18 cellular contexts compared by ENCODE assay signal in genomic region chr4:54929459-54929858, GRCh38.
A peak's percentile ranks its signal among the peaks of the same experiment; 100 is the strongest.
DNase-seq lines count a peak whose midpoint lies in the region; ATAC-seq and TF ChIP-seq lines count a peak whose summit lies in the region.
"Had no signal": no experiment of that assay in that cellular context is flagged by ENCODE, and none has a peak within 500 bp of the region (broad histone marks: within the 10 kb centered on the region; RNA-seq: fewer than 3 reads in every experiment).

No MANE protein-coding gene starts in this region.

- DNase-seq in DMS 273 treated with DMSO at 0.1 percent for 48 hours (lab: John Stamatoyannopoulos, UW) (peak; percentile 2), NCI-H2107 treated with DMSO at 0.1 percent for 48 hours (lab: John Stamatoyannopoulos, UW; ENCODE audit: unreplicated experiment) (peak; percentile 39), dermis blood vessel endothelial cell (peak; percentile 50), mammary epithelial cell (no peak)
- DNase-seq in naive thymus-derived CD4-positive, alpha-beta T cell = no peak
- DNase-seq: activated B cell treated with CpG ODN at 0.5 μM for 24 hours; activated CD8-positive, alpha-beta memory T cell treated with anti-CD3 and anti-CD28 coated beads, Interleukin-2, amount 50 U/mL, for 4 hours; activated naive CD8-positive, alpha-beta T cell treated with anti-CD3 and anti-CD28 coated beads for 36 hours; colonic mucosa; GDM1; HCEC 1CT; MM.1S; stimulated activated CD4-positive, alpha-beta T cell treated with anti-CD3 and anti-CD28 coated beads, Interleukin-4, amount 100 ng/mL, for 4 hours; stimulated activated naive CD4-positive, alpha-beta T cell had no signal

- no peaks in the 10 kb centered on the region for H3K4me1 ChIP-seq in naive thymus-derived CD4-positive, alpha-beta T cell (ENCODE audit: control insufficient read depth in 2 of 2, insufficient read depth in 2 of 2, low read length in 2 of 2)
- peaks cover 5% of the 10 kb centered on the region for H3K4me1 ChIP-seq in mammary epithelial cell (ENCODE audit: insufficient read depth, low read length)
- H3K4me1 ChIP-seq: colonic mucosa had no signal

- H3K36me3 ChIP-seq in naive thymus-derived CD4-positive, alpha-beta T cell (ENCODE audit: control insufficient read depth in 2 of 3, insufficient read depth in 3 of 3, low read length in 3 of 3) = no peaks in the 10 kb centered on the region
- H3K36me3 ChIP-seq in mammary epithelial cell (ENCODE audit: insufficient read depth, low read length) = no peaks in the 10 kb centered on the region
- H3K36me3 ChIP-seq: colonic mucosa had no signal

- POLR2A ChIA-PET in naive thymus-derived CD4-positive, alpha-beta T cell (lab: Charles Lee) = interaction anchor here (0.6 to 1.8 kb wide), 3 partner anchors 11 to 1362 kb away, joined by 3 to 9 read pairs (median 4); no protein-coding TSS in a partner anchor

- no peak overlapping the region for H3K27ac Mint-ChIP-seq in naive thymus-derived CD4-positive, alpha-beta T cell
- H3K27ac Mint-ChIP-seq: activated B cell treated with CpG ODN at 0.5 μM for 24 hours; activated naive CD8-positive, alpha-beta T cell treated with anti-CD3 and anti-CD28 coated beads for 36 hours had no signal

- TF ChIP-seq CTCF in mammary epithelial cell (conservative IDR thresholded peaks at IDR 0.05 in 1 of 2, IDR thresholded peaks at IDR 0.05 in 1 of 2; ENCODE audit: extremely low read depth in 1 of 2, insufficient read depth in 1 of 2, low read depth in 1 of 2, low read length in 2 of 2) = no peak

- H3K27me3 Mint-ChIP-seq in naive thymus-derived CD4-positive, alpha-beta T cell = no peaks in the 10 kb centered on the region
- H3K27me3 Mint-ChIP-seq: activated B cell treated with CpG ODN at 0.5 μM for 24 hours; activated naive CD8-positive, alpha-beta T cell treated with anti-CD3 and anti-CD28 coated beads for 36 hours had no signal

- dilution Hi-C loops in mammary epithelial cell (cut with HindIII; ENCODE audit: low sequenced_read_pairs) = no loop called here

- BruUV-seq in mammary epithelial cell (replicated peaks; lab: Mats Ljungman, UMichigan) = no TSS peak

- H3K4me2 ChIP-seq in mammary epithelial cell (ENCODE audit: insufficient read depth, low read depth, low read length) = no peak overlapping the region

- no peak overlapping the region for H2AFZ ChIP-seq in mammary epithelial cell (ENCODE audit: low read depth, low read length)

- CTCF ChIA-PET in naive thymus-derived CD4-positive, alpha-beta T cell (lab: Charles Lee) = no interaction called here
- CTCF ChIA-PET in mammary epithelial cell (lab: Charles Lee; ENCODE audit: low non-redundant PET) = no interaction called here

- no peak overlapping the region for H3K4me3 ChIP-seq in naive thymus-derived CD4-positive, alpha-beta T cell (ENCODE audit: low read length)
- H3K4me3 ChIP-seq in mammary epithelial cell (replicated peaks in 1 of 3; ENCODE audit: insufficient read depth in 1 of 3, low read depth in 2 of 3, low read length in 3 of 3) = no peak overlapping the region
- H3K4me3 ChIP-seq: colonic mucosa, SK-N-MC had no signal

- no peaks in the 10 kb centered on the region for H3K79me2 ChIP-seq in mammary epithelial cell (ENCODE audit: insufficient read depth, low read length)

- peak; percentile 20 for ATAC-seq in naive thymus-derived CD4-positive, alpha-beta T cell
- ATAC-seq in HG02870 (IDR thresholded peaks at IDR 0.05; ENCODE audit: unreplicated experiment) (no peak), GM21423 (IDR thresholded peaks at IDR 0.05; ENCODE audit: unreplicated experiment) (no peak), GM18505 (IDR thresholded peaks at IDR 0.05; ENCODE audit: unreplicated experiment) (no peak)

- peaks cover 0 to 13% (median 4%) of the 10 kb centered on the region in 11 donors for H3K9me3 Mint-ChIP-seq in naive thymus-derived CD4-positive, alpha-beta T cell

- peaks cover 0 to 4% (median 0%) of the 10 kb centered on the region in 5 donors for H3K36me3 Mint-ChIP-seq in naive thymus-derived CD4-positive, alpha-beta T cell
- H3K36me3 Mint-ChIP-seq: activated naive CD8-positive, alpha-beta T cell treated with anti-CD3 and anti-CD28 coated beads for 36 hours had no signal

- no peak overlapping the region for H3K9ac ChIP-seq in mammary epithelial cell (ENCODE audit: insufficient read depth, low read length)

- H3K27ac ChIP-seq in naive thymus-derived CD4-positive, alpha-beta T cell (ENCODE audit: low read depth, low read length) = no peak overlapping the region
- no peak overlapping the region for H3K27ac ChIP-seq in mammary epithelial cell (ENCODE audit: insufficient read depth, low read depth, low read length)
- H3K27ac ChIP-seq: colonic mucosa, SK-N-MC had no signal

- TF ChIP-seq POLR2A in GM18505 (IDR thresholded peaks at IDR 0.05; ENCODE audit: borderline replicate concordance, extremely low read depth, insufficient read depth, insufficient read length) = no peak

- H3K4me1 Mint-ChIP-seq in naive thymus-derived CD4-positive, alpha-beta T cell = peaks cover 0 to 4% (median 0%) of the 10 kb centered on the region in 7 donors
- H3K4me1 Mint-ChIP-seq: activated B cell treated with CpG ODN at 0.5 μM for 24 hours; activated naive CD8-positive, alpha-beta T cell treated with anti-CD3 and anti-CD28 coated beads for 36 hours had no signal

- in situ Hi-C loops in mammary epithelial cell (cut with MboI; ENCODE audit: low sequenced_read_pairs in 2 of 2) = no loop called here

- no peaks in the 10 kb centered on the region for H4K20me1 ChIP-seq in mammary epithelial cell (ENCODE audit: insufficient read depth, low read length)

- peaks cover 0 to 4% (median 0%) of the 10 kb centered on the region in 3 experiments for H3K9me3 ChIP-seq in naive thymus-derived CD4-positive, alpha-beta T cell (ENCODE audit: control insufficient read depth in 2 of 3, low read length in 3 of 3)
- no peaks in the 10 kb centered on the region for H3K9me3 ChIP-seq in mammary epithelial cell (replicated peaks; ENCODE audit: insufficient read depth, low read length)
- H3K9me3 ChIP-seq: colonic mucosa had no signal

- no peak overlapping the region for H3K4me3 Mint-ChIP-seq in naive thymus-derived CD4-positive, alpha-beta T cell
- H3K4me3 Mint-ChIP-seq: activated B cell treated with CpG ODN at 0.5 μM for 24 hours; activated naive CD8-positive, alpha-beta T cell treated with anti-CD3 and anti-CD28 coated beads for 36 hours had no signal

- WGBS in mammary epithelial cell (ENCODE audit: low coverage, missing lambda C conversion rate) = 95% methylated on average over 3 of the region's 4 CpGs

- intact Hi-C loops in naive thymus-derived CD4-positive, alpha-beta T cell (cut with micrococcal nuclease) = no loop called here
- intact Hi-C loops in mammary epithelial cell (cut with micrococcal nuclease) = no loop called here

- H3K27me3 ChIP-seq in naive thymus-derived CD4-positive, alpha-beta T cell (ENCODE audit: control insufficient read depth in 2 of 2, insufficient read depth in 2 of 2, low read length in 2 of 2) = no peaks in the 10 kb centered on the region
- no peaks in the 10 kb centered on the region for H3K27me3 ChIP-seq in mammary epithelial cell (ENCODE audit: insufficient read depth, low read length)
- H3K27me3 ChIP-seq: colonic mucosa had no signal

Comparison
In these comparisons a context has a peak if more than half of its experiments do, and no peak if none do; other contexts are left out.
1. DNase-seq: peak in DMS 273 treated with DMSO at 0.1 percent for 48 hours (single experiment), NCI-H2107 treated with DMSO at 0.1 percent for 48 hours (single experiment) and dermis blood vessel endothelial cell (single experiment); none in naive thymus-derived CD4-positive, alpha-beta T cell (0 of 9) and mammary epithelial cell (single experiment).